Comparison of ENCODE assay signal across 22 cellular contexts in the genomic region with DNA sequence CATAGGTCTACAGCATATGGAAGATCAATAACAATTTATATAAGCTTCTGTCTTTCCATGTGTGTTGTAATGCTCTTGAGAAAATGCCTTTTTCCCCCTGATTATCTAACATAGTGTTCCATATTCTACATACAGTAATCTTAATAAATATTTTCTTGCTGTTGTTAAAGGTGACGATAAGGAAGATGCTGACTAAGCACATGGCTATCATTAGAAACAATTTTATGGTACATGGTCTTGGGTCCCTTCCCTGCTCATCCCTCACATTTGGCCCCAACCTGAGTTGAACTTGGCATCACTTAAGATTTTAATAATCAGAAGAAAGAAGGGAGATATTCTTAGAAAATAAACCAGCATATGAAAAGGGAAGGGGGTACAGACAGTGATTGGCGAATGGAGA.
DNase-seq lines count a peak whose midpoint lies in the region; ATAC-seq, FAIRE-seq and TF ChIP-seq lines count a peak whose summit lies in the region.
"Had no signal": no experiment of that assay in that cellular context is flagged by ENCODE, and none has a peak within 500 bp of the region (broad histone marks: within the 10 kb centered on the region; RNA-seq: fewer than 3 reads in every experiment).

No MANE protein-coding gene starts in this region.

- CTCF ChIA-PET in HepG2 (lab: Yijun Ruan, JAX; ENCODE audit: low intra/inter-chr PET ratio, low total read pairs): no interaction called here
- CTCF ChIA-PET in IMR-90 (lab: Yijun Ruan, JAX): no interaction called here

- H3K9ac ChIP-seq in HepG2 (ENCODE audit: insufficient read depth, low read depth, low read length): no peak overlapping the region
- no peak overlapping the region for H3K9ac ChIP-seq in IMR-90 (ENCODE audit: low read depth, low read length)
- H3K9ac ChIP-seq in Karpas-422 (ENCODE audit: low read length): no peak overlapping the region
- H3K9ac ChIP-seq: BLaER1 treated with 17β-estradiol and CSF1 and Interleukin-3, amounts not matched to agents 10 nM and 100 nM had no signal

- H3K9me1 ChIP-seq in IMR-90 (ENCODE audit: insufficient read depth, low read length): no peaks in the 10 kb centered on the region

- H3K79me2 ChIP-seq in HepG2 (ENCODE audit: insufficient read depth, low read length): no peaks in the 10 kb centered on the region
- no peaks in the 10 kb centered on the region for H3K79me2 ChIP-seq in osteoblast (ENCODE audit: insufficient read depth, low read length)
- H3K79me2 ChIP-seq in Karpas-422 (ENCODE audit: low read length): no peaks in the 10 kb centered on the region

- no peaks in the 10 kb centered on the region for H3K36me3 ChIP-seq in HepG2 (replicated peaks in 1 of 2; ENCODE audit: control insufficient read depth in 1 of 2, insufficient read depth in 2 of 2, low read length in 2 of 2)
- no peaks in the 10 kb centered on the region for H3K36me3 ChIP-seq in right lobe of liver
- H3K36me3 ChIP-seq in IMR-90 (ENCODE audit: control insufficient read depth, insufficient read depth, low read length): no peaks in the 10 kb centered on the region
- H3K36me3 ChIP-seq in osteoblast (ENCODE audit: insufficient read depth, low read length): no peaks in the 10 kb centered on the region
- no peaks in the 10 kb centered on the region for H3K36me3 ChIP-seq in Karpas-422 (ENCODE audit: insufficient read depth, low read length)
- H3K36me3 ChIP-seq: BLaER1 treated with 17β-estradiol and CSF1 and Interleukin-3, amounts not matched to agents 10 nM and 100 nM had no signal

- H3K9me3 ChIP-seq in HepG2 (ENCODE audit: low read length) (no peaks in the 10 kb centered on the region), right lobe of liver (no peaks in the 10 kb centered on the region), IMR-90 (ENCODE audit: control insufficient read depth, insufficient read depth, low read length) (0 out of 2 replicates have a peak, but pooled peaks cover 2% of the 10 kb centered on the region), osteoblast (ENCODE audit: low read depth, low read length) (peaks cover 1% of the 10 kb centered on the region), Karpas-422 (ENCODE audit: low read length) (peaks cover 13% of the 10 kb centered on the region)
- H3K9me3 ChIP-seq: BLaER1 treated with 17β-estradiol and CSF1 and Interleukin-3, amounts not matched to agents 10 nM and 100 nM; Caco-2 had no signal

- TF ChIP-seq EP300 in HepG2 (IDR thresholded peaks at IDR 0.05; ENCODE audit: low read depth in 2 of 2, low read length in 2 of 2) (no peak), HepG2 (CRISPR knock-in tag; IDR thresholded peaks at IDR 0.05; ENCODE audit: borderline replicate concordance) (no peak)

- no peaks in the 10 kb centered on the region for H3K4me1 ChIP-seq in HepG2 (ENCODE audit: insufficient read depth, low read length)
- H3K4me1 ChIP-seq in right lobe of liver: no peaks in the 10 kb centered on the region
- H3K4me1 ChIP-seq in IMR-90 (ENCODE audit: control insufficient read depth, insufficient read depth, low read length): no peaks in the 10 kb centered on the region
- H3K4me1 ChIP-seq in osteoblast (ENCODE audit: insufficient read depth, low read length): no peaks in the 10 kb centered on the region
- H3K4me1 ChIP-seq in Karpas-422 (ENCODE audit: low read length): no peaks in the 10 kb centered on the region
- H3K4me1 ChIP-seq: BLaER1 treated with 17β-estradiol and CSF1 and Interleukin-3, amounts not matched to agents 10 nM and 100 nM; Caco-2 had no signal

- TF ChIP-seq CTCF in HepG2 (CRISPR knock-in tag; IDR thresholded peaks at IDR 0.05) (no peak), right lobe of liver (IDR thresholded peaks at IDR 0.05) (no peak), IMR-90 (conservative IDR thresholded peaks at IDR 0.05; ENCODE audit: low read depth, low read length) (no peak), osteoblast (IDR thresholded peaks at IDR 0.05; ENCODE audit: extremely low read depth, low read depth, low read length) (no peak)

- H2AK9ac ChIP-seq in IMR-90 (replicated peaks; ENCODE audit: low read depth, low read length, poor library complexity): no peak overlapping the region

- H3K9me2 ChIP-seq in Karpas-422 (replicated peaks; ENCODE audit: insufficient read depth, low read length): no peaks in the 10 kb centered on the region

- H2BK5ac ChIP-seq in IMR-90 (ENCODE audit: low read depth, low read length, poor library complexity, severe bottlenecking): no peak overlapping the region

- in situ Hi-C loops in HepG2 (cut with HindIII; ENCODE audit: extremely low pct_ligation_motif_present, low pct_unique_long_range_greater_than_20kb) (no loop called here), IMR-90 (cut with MboI; ENCODE audit: low sequenced_read_pairs) (no loop called here)

- H3K27ac ChIP-seq in HepG2 (ENCODE audit: extremely low read length, insufficient read depth, low read length) (no peak overlapping the region), right lobe of liver (no peak overlapping the region), IMR-90 (ENCODE audit: insufficient read depth, low read length) (no peak overlapping the region), osteoblast (ENCODE audit: low read depth, low read length) (no peak overlapping the region), Karpas-422 (ENCODE audit: low read length) (no peak overlapping the region)
- H3K27ac ChIP-seq: BLaER1 treated with 17β-estradiol and CSF1 and Interleukin-3, amounts not matched to agents 10 nM and 100 nM; C4-2B had no signal

- POLR2A ChIA-PET in HepG2 (lab: Yijun Ruan, JAX): no interaction called here
- POLR2A ChIA-PET in IMR-90 (lab: Charles Lee; ENCODE audit: unreplicated experiment): no interaction called here

- H4K20me1 ChIP-seq in HepG2 (ENCODE audit: insufficient read depth, low read length): no peaks in the 10 kb centered on the region
- H4K20me1 ChIP-seq in IMR-90 (ENCODE audit: insufficient read depth, low read length): no peaks in the 10 kb centered on the region
- no peaks in the 10 kb centered on the region for H4K20me1 ChIP-seq in osteoblast (ENCODE audit: insufficient read depth, low read length)
- H4K20me1 ChIP-seq in Karpas-422 (ENCODE audit: insufficient read depth, low read depth, low read length): no peaks in the 10 kb centered on the region
- H4K20me1 ChIP-seq: BLaER1 treated with 17β-estradiol and CSF1 and Interleukin-3, amounts not matched to agents 10 nM and 100 nM had no signal

- H3K4ac ChIP-seq in IMR-90 (ENCODE audit: low read depth, low read length): no peak overlapping the region

- ATAC-seq in HepG2 (no peak), right lobe of liver (no peak), IMR-90 (ENCODE audit: low read depth) (no peak), GM19467 (IDR thresholded peaks at IDR 0.05; ENCODE audit: unreplicated experiment) (no peak)
- ATAC-seq: CD8-positive, alpha-beta T cell had no signal

- H2BK120ac ChIP-seq in IMR-90 (ENCODE audit: low read depth, low read length): no peak overlapping the region

- dilution Hi-C loops in IMR-90 (cut with HindIII; ENCODE audit: low sequenced_read_pairs, unreplicated experiment): no loop called here

- H3K56ac ChIP-seq in IMR-90 (ENCODE audit: extremely low read depth, insufficient read depth, low read length): no peak overlapping the region

- no peak for FAIRE-seq in HepG2 (lab: Jason Lieb, UNC)
- FAIRE-seq: A204.1, G401.6, GM12891, GM19239 had no signal

- H2AFZ ChIP-seq in HepG2 (ENCODE audit: low read length) (no peak overlapping the region), IMR-90 (replicated peaks; ENCODE audit: low read length, poor library complexity) (no peak overlapping the region), osteoblast (ENCODE audit: low read length) (no peak overlapping the region), Karpas-422 (ENCODE audit: low read length) (no peak overlapping the region)

- H3K14ac ChIP-seq in IMR-90 (replicated peaks; ENCODE audit: low read depth, low read length): no peak overlapping the region

- no peak overlapping the region for H3K4me2 ChIP-seq in HepG2 (ENCODE audit: low read depth, low read length)
- no peak overlapping the region for H3K4me2 ChIP-seq in IMR-90 (ENCODE audit: low read depth, low read length)
- H3K4me2 ChIP-seq in osteoblast (ENCODE audit: insufficient read depth, low read length): no peak overlapping the region
- H3K4me2 ChIP-seq in Karpas-422 (ENCODE audit: low read depth, low read length, poor library complexity, severe bottlenecking): no peak overlapping the region
- H3K4me2 ChIP-seq: BLaER1 treated with 17β-estradiol and CSF1 and Interleukin-3, amounts not matched to agents 10 nM and 100 nM had no signal

- no peak overlapping the region for H4K91ac ChIP-seq in IMR-90 (ENCODE audit: insufficient read depth, low read depth, low read length)

- no peak overlapping the region for H2BK20ac ChIP-seq in IMR-90 (ENCODE audit: low read depth, low read length)

- H3K27me3 ChIP-seq in HepG2 (ENCODE audit: control insufficient read depth in 1 of 2, insufficient read depth in 2 of 2, low read length in 2 of 2): no peaks in the 10 kb centered on the region
- no peaks in the 10 kb centered on the region for H3K27me3 ChIP-seq in right lobe of liver
- H3K27me3 ChIP-seq in IMR-90 (ENCODE audit: control insufficient read depth, insufficient read depth, low read length): no peaks in the 10 kb centered on the region
- H3K27me3 ChIP-seq in osteoblast (ENCODE audit: insufficient read depth, low read length): no peaks in the 10 kb centered on the region
- no peaks in the 10 kb centered on the region for H3K27me3 ChIP-seq in Karpas-422 (ENCODE audit: low read length)
- H3K27me3 ChIP-seq: BLaER1 treated with 17β-estradiol and CSF1 and Interleukin-3, amounts not matched to agents 10 nM and 100 nM had no signal

- no peak overlapping the region for H3K18ac ChIP-seq in IMR-90 (ENCODE audit: low read depth, low read length)

- BruUV-seq in HepG2 (replicated peaks; lab: Mats Ljungman, UMichigan) (no TSS peak), IMR-90 (replicated peaks; lab: Mats Ljungman, UMichigan) (no TSS peak)

- intact Hi-C loops in HepG2 (cut with micrococcal nuclease; ENCODE audit: unreplicated experiment): no loop called here
- intact Hi-C loops in right lobe of liver (cut with DNase I): no loop called here
- intact Hi-C loops in IMR-90 (cut with micrococcal nuclease): no loop called here

- H3K4me3 ChIP-seq in HepG2 (replicated peaks in 1 of 3; ENCODE audit: insufficient read depth in 1 of 3, low read depth in 2 of 3, low read length in 3 of 3): no peak overlapping the region
- H3K4me3 ChIP-seq in right lobe of liver: no peak overlapping the region
- no peak overlapping the region for H3K4me3 ChIP-seq in IMR-90 (ENCODE audit: insufficient read depth, low read depth, low read length)
- no peak overlapping the region for H3K4me3 ChIP-seq in osteoblast (ENCODE audit: insufficient read depth, low read length)
- no peak overlapping the region for H3K4me3 ChIP-seq in Karpas-422 (ENCODE audit: low read length)
- H3K4me3 ChIP-seq: BLaER1 treated with 17β-estradiol and CSF1 and Interleukin-3, amounts not matched to agents 10 nM and 100 nM had no signal

- no peak for TF ChIP-seq RAD21 in HepG2 (CRISPR knock-in tag; IDR thresholded peaks at IDR 0.05)
- TF ChIP-seq RAD21 in IMR-90 (IDR thresholded peaks at IDR 0.05; ENCODE audit: low read length): no peak

- H2BK15ac ChIP-seq in IMR-90 (ENCODE audit: low read depth, low read length): no peak overlapping the region

- 27% methylated on average over 2 of the region's 2 CpGs for WGBS in HepG2 (ENCODE audit: low lambda C conversion rate)
- WGBS in right lobe of liver (ENCODE audit: insufficient coverage, low coverage, low lambda C conversion rate, missing lambda C conversion rate): 78% methylated on average over 2 of the region's 2 CpGs
- no CpG with 5 or more reads among the region's 2 CpGs for WGBS in IMR-90 (ENCODE audit: extremely low coverage in 2 of 2, insufficient read length in 1 of 2), 2 experiments

- no peak overlapping the region for H4K5ac ChIP-seq in IMR-90 (ENCODE audit: low read depth, low read length)

- DNase-seq in HepG2 (ENCODE audit: low spot score) (no peak), right lobe of liver (no peak), IMR-90 (no peak), NCI-H82 treated with DMSO at 0.1 percent for 48 hours (lab: John Stamatoyannopoulos, UW; ENCODE audit: unreplicated experiment) (peak; percentile 1), osteoblast (ENCODE audit: insufficient read length, low spot score, missing footprints) (peak; percentile 66), NCI-H2227 (lab: John Stamatoyannopoulos, UW; ENCODE audit: unreplicated experiment) (no peak), Karpas-422 (no peak)
- DNase-seq: 8988T; AML-193; Caco-2; Calu3; CD4-positive, alpha-beta T cell; CD8-positive, alpha-beta T cell; DMS79 treated with DMSO at 0.1 percent for 48 hours; GF-D8 had no signal

- H3K79me1 ChIP-seq in IMR-90 (ENCODE audit: low read depth in 1 of 2, low read length in 2 of 2): no peaks in the 10 kb centered on the region

- no peak overlapping the region for H4K8ac ChIP-seq in IMR-90 (ENCODE audit: low read depth in 2 of 2, low read length in 2 of 2)

- no peak for TF ChIP-seq POLR2A in HepG2 (IDR thresholded peaks at IDR 0.05; ENCODE audit: insufficient read depth in 1 of 2, low read depth in 2 of 2, low read length in 2 of 2)
- TF ChIP-seq POLR2A in right lobe of liver (IDR thresholded peaks at IDR 0.05): no peak
- TF ChIP-seq POLR2A in IMR-90 (IDR thresholded peaks at IDR 0.05; ENCODE audit: low read depth, low read length): no peak

- no peak overlapping the region for H3K23ac ChIP-seq in IMR-90 (ENCODE audit: low read depth, low read length)

- no peak overlapping the region for H2AK5ac ChIP-seq in IMR-90 (ENCODE audit: low read depth, low read length)

Comparison
In these comparisons a context has a peak if more than half of its experiments do, and no peak if none do; other contexts are left out.
1. DNase-seq: peak in NCI-H82 treated with DMSO at 0.1 percent for 48 hours (single experiment) and osteoblast (single experiment); none in HepG2 (single experiment), right lobe of liver (0 of 3), IMR-90 (single experiment), NCI-H2227 (single experiment) and Karpas-422 (single experiment).